In genomic region chr1:37476460-37477197, GRCh38 we compare ENCODE assay signal across 8 cellular contexts. TPM values are rescaled to one million over a fixed set of nuclear protein-coding genes. Genes with fewer than 3 reads are reported as not detected.
DNase-seq lines count a peak whose midpoint lies in the region; TF ChIP-seq lines count a peak whose summit lies in the region.

No MANE protein-coding gene starts in this region.

- H3K27ac ChIP-seq in SK-N-SH (ENCODE audit: low read depth in 2 of 2, low read length in 1 of 2) (peak overlapping the region; percentile 92 to 96), mucosa of rectum (ENCODE audit: low read depth in 2 of 2, low read length in 2 of 2) (peak overlapping the region; percentile 96 to 98)

- POLR2A ChIA-PET in SK-N-SH (lab: Yijun Ruan, JAX), result interaction anchor here (0.7 to 3.7 kb wide), 3 partner anchors 8 to 21 kb away, joined by 3 to 16 read pairs (median 6); no protein-coding TSS in a partner anchor

- peaks cover 74% of the 10 kb centered on the region for H3K79me2 ChIP-seq in SK-N-SH (ENCODE audit: insufficient read depth)

- 0% methylated on average over 2 of the region's 5 CpGs for WGBS in SK-N-SH (ENCODE audit: low lambda C conversion rate)

- H3K36me3 ChIP-seq in SK-N-SH (replicated peaks in 1 of 2; ENCODE audit: control insufficient read depth in 1 of 2, insufficient read depth in 2 of 2, low read length in 1 of 2) (peaks cover 10 to 27% of the 10 kb centered on the region in 2 experiments), mucosa of rectum (ENCODE audit: control insufficient read depth in 2 of 2, insufficient read depth in 2 of 2, low read length in 2 of 2) (peaks cover 35 to 38% of the 10 kb centered on the region in 2 donors)

- H3K4me1 ChIP-seq in SK-N-SH (ENCODE audit: control insufficient read depth in 1 of 2, insufficient read depth in 2 of 2, low read depth in 1 of 2, low read length in 1 of 2) (peaks cover 66 to 67% of the 10 kb centered on the region in 2 experiments), mucosa of rectum (ENCODE audit: control insufficient read depth in 2 of 2, insufficient read depth in 2 of 2, low read length in 2 of 2) (peaks cover 72 to 79% of the 10 kb centered on the region in 2 donors)

- H3K27me3 Mint-ChIP-seq in activated naive CD4-positive, alpha-beta T cell treated with anti-CD3 and anti-CD28 coated beads, Interleukin-2, amount 10 ng/mL, durations not matched to agents 7 days and 5 days, result no peaks in the 10 kb centered on the region
- H3K27me3 Mint-ChIP-seq in endothelial cell (ENCODE audit: unreplicated experiment), result peaks cover 16% of the 10 kb centered on the region

- TF ChIP-seq RAD21 in SK-N-SH (IDR thresholded peaks at IDR 0.05; ENCODE audit: low read length), result no peak

- no peaks in the 10 kb centered on the region for H4K20me1 ChIP-seq in SK-N-SH (ENCODE audit: insufficient read depth)

- H3K4me1 Mint-ChIP-seq in activated naive CD4-positive, alpha-beta T cell treated with anti-CD3 and anti-CD28 coated beads, Interleukin-2, amount 10 ng/mL, durations not matched to agents 7 days and 5 days, result peaks cover 65% of the 10 kb centered on the region
- H3K4me1 Mint-ChIP-seq in endothelial cell (ENCODE audit: unreplicated experiment), result peaks cover 28% of the 10 kb centered on the region

- peak overlapping the region; percentile 97 for H3K4me3 Mint-ChIP-seq in activated naive CD4-positive, alpha-beta T cell treated with anti-CD3 and anti-CD28 coated beads, Interleukin-2, amount 10 ng/mL, durations not matched to agents 7 days and 5 days
- peak overlapping the region; percentile 65 for H3K4me3 Mint-ChIP-seq in endothelial cell (ENCODE audit: unreplicated experiment)

- H3K4me3 ChIP-seq in SK-N-SH (ENCODE audit: low read depth in 2 of 2, low read length in 1 of 2), result peak overlapping the region; percentile 82 to 94
- peak overlapping the region; percentile 89 to 97 for H3K4me3 ChIP-seq in mucosa of rectum (ENCODE audit: low read length in 2 of 2)

- H3K27ac Mint-ChIP-seq in activated naive CD4-positive, alpha-beta T cell treated with anti-CD3 and anti-CD28 coated beads, Interleukin-2, amount 10 ng/mL, durations not matched to agents 7 days and 5 days, result peak overlapping the region; percentile 99
- peak overlapping the region; percentile 18 for H3K27ac Mint-ChIP-seq in endothelial cell (ENCODE audit: unreplicated experiment)

- H3K27me3 ChIP-seq in SK-N-SH (ENCODE audit: insufficient read depth) (no peaks in the 10 kb centered on the region), mucosa of rectum (ENCODE audit: control insufficient read depth in 2 of 2, insufficient read depth in 2 of 2, low read length in 2 of 2) (no peaks in the 10 kb centered on the region)

- H3F3A ChIP-seq in SK-N-SH (replicated peaks; ENCODE audit: insufficient read depth), result peaks cover 27% of the 10 kb centered on the region

- TF ChIP-seq CTCF in SK-N-SH (IDR thresholded peaks at IDR 0.05) (no peak), endothelial cell (IDR thresholded peaks at IDR 0.05; ENCODE audit: unreplicated experiment) (no peak)

- TF ChIP-seq EP300 in SK-N-SH (IDR thresholded peaks at IDR 0.05; ENCODE audit: borderline replicate concordance in 1 of 2, low read depth in 1 of 2, low read length in 1 of 2), result no peak

- H3K36me3 Mint-ChIP-seq in activated naive CD4-positive, alpha-beta T cell treated with anti-CD3 and anti-CD28 coated beads, Interleukin-2, amount 10 ng/mL, durations not matched to agents 7 days and 5 days, result peaks cover 57% of the 10 kb centered on the region
- peaks cover 5% of the 10 kb centered on the region for H3K36me3 Mint-ChIP-seq in endothelial cell (ENCODE audit: low read depth, unreplicated experiment)

- H3K9me3 ChIP-seq in SK-N-SH (no peaks in the 10 kb centered on the region), mucosa of rectum (ENCODE audit: control insufficient read depth in 2 of 2, low read length in 2 of 2) (no peaks in the 10 kb centered on the region)

- CTCF ChIA-PET in activated naive CD4-positive, alpha-beta T cell treated with anti-CD3 and anti-CD28 coated beads, Interleukin-2, amount 10 ng/mL, durations not matched to agents 7 days and 5 days (lab: Charles Lee), result interaction anchor here (6.1 to 8.4 kb wide), 2 partner anchors 10 to 21 kb away, joined by 38 to 78 read pairs; no protein-coding TSS in a partner anchor
- CTCF ChIA-PET in SK-N-SH (lab: Yijun Ruan, JAX), result interaction anchor here (0.6 to 18.1 kb wide), 8 partner anchors 9 to 960 kb away, joined by 3 to 170 read pairs (median 3); partner anchors contain the start of genes MEAF6 and MTF1

- H3K9ac ChIP-seq in SK-N-SH (peak overlapping the region; percentile 71), mucosa of rectum (ENCODE audit: low read depth in 1 of 2, low read length in 2 of 2) (peak overlapping the region; percentile 86 to 99)

- no peak overlapping the region for H2AFZ ChIP-seq in SK-N-SH (ENCODE audit: low read depth)

- H3K4me2 ChIP-seq in SK-N-SH, result peak overlapping the region; percentile 96

- H3K9me2 ChIP-seq in SK-N-SH, result no peaks in the 10 kb centered on the region

- DNase-seq in activated naive CD4-positive, alpha-beta T cell treated with anti-CD3 and anti-CD28 coated beads, Interleukin-2, amount 10 ng/mL, durations not matched to agents 7 days and 5 days, result no peak
- DNase-seq in activated naive CD4-positive, alpha-beta T cell treated with Interleukin-2 at 50 U/mL for 16 hours, result no peak
- DNase-seq in SK-N-SH (no peak), endothelial cell (ENCODE audit: low spot score) (no peak), pons (ENCODE audit: low spot score) (no peak), KG1 (lab: John Stamatoyannopoulos, UW) (no peak), SHP77 treated with DMSO at 0.1 percent for 48 hours (lab: John Stamatoyannopoulos, UW) (no peak)

- no peaks in the 10 kb centered on the region for H3K9me3 Mint-ChIP-seq in activated naive CD4-positive, alpha-beta T cell treated with anti-CD3 and anti-CD28 coated beads, Interleukin-2, amount 10 ng/mL, durations not matched to agents 7 days and 5 days
- no peaks in the 10 kb centered on the region for H3K9me3 Mint-ChIP-seq in endothelial cell (ENCODE audit: unreplicated experiment)

TF ChIP-seq in SK-N-SH, 30 proteins besides CTCF, POLR2A, EP300 and RAD21 (continues in another document):
- TF ChIP-seq RXRA (IDR thresholded peaks at IDR 0.05; ENCODE audit: borderline replicate concordance, low read depth), result peak; percentile 65; the same call in 1 of the 2 replicates
- no peak for TF ChIP-seq USF1 (IDR thresholded peaks at IDR 0.05; ENCODE audit: borderline replicate concordance, low read depth)
- peak; percentile 43 for TF ChIP-seq PBX3 (IDR thresholded peaks at IDR 0.05)
- no peak for TF ChIP-seq REST (IDR thresholded peaks at IDR 0.05; ENCODE audit: low read depth, low read length)
- peak; percentile 40; the same call in 1 of the 2 replicates for TF ChIP-seq NFIC (IDR thresholded peaks at IDR 0.05; ENCODE audit: borderline replicate concordance)
- peak; percentile 81 for TF ChIP-seq JUND (IDR thresholded peaks at IDR 0.05)
- peak; percentile 77 for TF ChIP-seq FOSL2 (IDR thresholded peaks at IDR 0.05; ENCODE audit: borderline replicate concordance, low read depth)
- TF ChIP-seq GABPA (IDR thresholded peaks at IDR 0.05; ENCODE audit: low read depth), result no peak
- no peak for TF ChIP-seq GATA2 (CRISPR knock-in tag; IDR thresholded peaks at IDR 0.05)

RNA-seq across cellular contexts. Expression of gene ZC3H12A, which starts 2.2 kb away (rescaled TPM):
- 7.4 and 8.9 TPM in 2 replicates for polyA plus RNA-seq in SK-N-SH (2012; rRNA removed)
- 3.4 and 4.3 TPM in 2 replicates for polyA plus RNA-seq in SK-N-SH (2012; cell fraction: cytosol; rRNA removed)
- polyA plus RNA-seq in SK-N-SH (2012; cell fraction: nucleus; rRNA removed), result 24.6 and 24.8 TPM in 2 replicates
- total RNA-seq in endothelial cell (ENCODE audit: unreplicated experiment), result 5.4 TPM

RNA-seq across cellular contexts. Expression of gene MEAF6, which starts 37.9 kb away (rescaled TPM):
- 47.2 and 60.5 TPM in 2 replicates for polyA plus RNA-seq in SK-N-SH (2012; rRNA removed)
- 69.0 and 74.2 TPM in 2 replicates for polyA plus RNA-seq in SK-N-SH (2012; cell fraction: cytosol; rRNA removed)
- 25.1 and 39.1 TPM in 2 replicates for polyA plus RNA-seq in SK-N-SH (2012; cell fraction: nucleus; rRNA removed)
- 50.6 TPM for total RNA-seq in endothelial cell (ENCODE audit: unreplicated experiment)
